Comparison of ENCODE assay signal across 1 cellular context in the genomic region with DNA sequence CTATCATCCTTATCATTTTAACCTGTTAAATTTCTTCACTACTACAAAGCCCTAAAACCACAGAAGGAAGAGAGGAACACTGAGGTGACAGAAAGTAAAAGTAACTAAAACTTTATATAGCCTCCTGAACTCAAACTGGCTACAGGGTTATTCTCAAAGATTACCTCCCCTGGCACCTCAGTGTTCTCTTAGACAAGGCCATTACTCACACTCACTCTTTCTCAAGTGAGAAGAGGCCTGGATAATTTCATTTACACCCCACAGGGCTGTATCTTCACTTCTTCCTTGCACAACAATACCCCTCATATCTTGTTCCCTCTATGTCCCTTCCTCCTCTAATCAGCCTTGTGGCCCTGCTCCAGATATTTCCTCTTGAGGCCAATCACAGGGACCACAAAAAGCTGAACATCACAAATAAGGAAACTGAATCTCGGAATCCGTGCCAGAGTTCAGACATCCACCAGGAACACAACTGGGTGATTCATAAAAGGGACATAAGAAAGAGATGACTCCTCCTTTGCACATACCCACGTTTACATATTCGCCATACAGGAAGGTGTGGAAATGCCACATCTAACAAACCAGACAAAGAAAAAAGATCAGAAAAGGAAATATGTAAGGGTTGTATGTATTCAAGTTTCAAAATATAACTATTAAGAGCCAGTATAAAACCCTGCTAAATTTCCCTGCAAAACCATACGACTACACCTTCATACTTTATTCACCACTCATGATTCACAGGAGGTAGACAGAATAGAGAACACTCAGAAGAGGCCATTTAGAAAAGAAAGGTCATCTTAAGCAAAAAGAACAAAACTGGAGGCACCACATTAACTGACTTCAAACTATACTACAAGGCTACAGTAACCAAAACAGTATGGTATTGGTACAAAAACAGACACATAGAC.
TF ChIP-seq lines count a peak whose summit lies in the region.

No MANE protein-coding gene starts in this region.

TF ChIP-seq in IMR-90, 13 proteins besides CTCF, POLR2A, EP300 and RAD21 (continued from another document):
- TF ChIP-seq, protein P1, sequence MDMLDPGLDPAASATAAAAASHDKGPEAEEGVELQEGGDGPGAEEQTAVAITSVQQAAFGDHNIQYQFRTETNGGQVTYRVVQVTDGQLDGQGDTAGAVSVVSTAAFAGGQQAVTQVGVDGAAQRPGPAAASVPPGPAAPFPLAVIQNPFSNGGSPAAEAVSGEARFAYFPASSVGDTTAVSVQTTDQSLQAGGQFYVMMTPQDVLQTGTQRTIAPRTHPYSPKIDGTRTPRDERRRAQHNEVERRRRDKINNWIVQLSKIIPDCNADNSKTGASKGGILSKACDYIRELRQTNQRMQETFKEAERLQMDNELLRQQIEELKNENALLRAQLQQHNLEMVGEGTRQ (IDR thresholded peaks at IDR 0.05; ENCODE audit: low read depth, low read length), result no peak
- no peak for TF ChIP-seq CHD1 (IDR thresholded peaks at IDR 0.05; ENCODE audit: low read depth, low read length)
- no peak for TF ChIP-seq MXI1 (IDR thresholded peaks at IDR 0.05; ENCODE audit: borderline replicate concordance, low read depth, low read length)
- TF ChIP-seq MAFK (IDR thresholded peaks at IDR 0.05; ENCODE audit: low read depth, low read length), result no peak
- 0 out of 2 replicates have a peak, but pooled peaks have one; percentile 0 for TF ChIP-seq CEBPB (IDR thresholded peaks at IDR 0.05; ENCODE audit: low read depth, low read length)
- no peak for TF ChIP-seq RFX5 (IDR thresholded peaks at IDR 0.05; ENCODE audit: low read depth, low read length)
